1 cellular context compared by ENCODE assay signal in the genomic region with DNA sequence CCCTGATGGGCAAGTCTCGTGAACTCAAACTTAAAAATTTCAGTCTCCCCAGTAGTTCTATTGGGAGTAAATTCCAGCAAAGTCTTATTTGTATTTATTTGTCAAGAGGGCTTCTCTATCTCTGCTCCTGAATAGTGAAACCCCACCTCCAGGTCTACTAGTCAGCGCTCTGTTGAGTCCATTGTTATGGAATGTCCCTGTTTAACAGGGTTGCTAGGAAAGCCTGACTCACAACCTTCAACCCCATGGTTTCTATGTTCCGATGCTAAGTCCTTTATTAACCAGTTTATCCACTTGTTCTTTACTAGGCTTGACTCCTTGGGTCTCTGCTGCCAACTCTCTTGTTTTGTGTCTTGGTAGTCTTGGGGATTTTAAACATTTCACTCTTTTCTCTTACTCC.
TF ChIP-seq lines count a peak whose summit lies in the region.

No MANE protein-coding gene starts in this region.

TF ChIP-seq in GM23338, 12 proteins besides CTCF, POLR2A, EP300 and RAD21 (continued from another document):
- TF ChIP-seq, protein P1, sequence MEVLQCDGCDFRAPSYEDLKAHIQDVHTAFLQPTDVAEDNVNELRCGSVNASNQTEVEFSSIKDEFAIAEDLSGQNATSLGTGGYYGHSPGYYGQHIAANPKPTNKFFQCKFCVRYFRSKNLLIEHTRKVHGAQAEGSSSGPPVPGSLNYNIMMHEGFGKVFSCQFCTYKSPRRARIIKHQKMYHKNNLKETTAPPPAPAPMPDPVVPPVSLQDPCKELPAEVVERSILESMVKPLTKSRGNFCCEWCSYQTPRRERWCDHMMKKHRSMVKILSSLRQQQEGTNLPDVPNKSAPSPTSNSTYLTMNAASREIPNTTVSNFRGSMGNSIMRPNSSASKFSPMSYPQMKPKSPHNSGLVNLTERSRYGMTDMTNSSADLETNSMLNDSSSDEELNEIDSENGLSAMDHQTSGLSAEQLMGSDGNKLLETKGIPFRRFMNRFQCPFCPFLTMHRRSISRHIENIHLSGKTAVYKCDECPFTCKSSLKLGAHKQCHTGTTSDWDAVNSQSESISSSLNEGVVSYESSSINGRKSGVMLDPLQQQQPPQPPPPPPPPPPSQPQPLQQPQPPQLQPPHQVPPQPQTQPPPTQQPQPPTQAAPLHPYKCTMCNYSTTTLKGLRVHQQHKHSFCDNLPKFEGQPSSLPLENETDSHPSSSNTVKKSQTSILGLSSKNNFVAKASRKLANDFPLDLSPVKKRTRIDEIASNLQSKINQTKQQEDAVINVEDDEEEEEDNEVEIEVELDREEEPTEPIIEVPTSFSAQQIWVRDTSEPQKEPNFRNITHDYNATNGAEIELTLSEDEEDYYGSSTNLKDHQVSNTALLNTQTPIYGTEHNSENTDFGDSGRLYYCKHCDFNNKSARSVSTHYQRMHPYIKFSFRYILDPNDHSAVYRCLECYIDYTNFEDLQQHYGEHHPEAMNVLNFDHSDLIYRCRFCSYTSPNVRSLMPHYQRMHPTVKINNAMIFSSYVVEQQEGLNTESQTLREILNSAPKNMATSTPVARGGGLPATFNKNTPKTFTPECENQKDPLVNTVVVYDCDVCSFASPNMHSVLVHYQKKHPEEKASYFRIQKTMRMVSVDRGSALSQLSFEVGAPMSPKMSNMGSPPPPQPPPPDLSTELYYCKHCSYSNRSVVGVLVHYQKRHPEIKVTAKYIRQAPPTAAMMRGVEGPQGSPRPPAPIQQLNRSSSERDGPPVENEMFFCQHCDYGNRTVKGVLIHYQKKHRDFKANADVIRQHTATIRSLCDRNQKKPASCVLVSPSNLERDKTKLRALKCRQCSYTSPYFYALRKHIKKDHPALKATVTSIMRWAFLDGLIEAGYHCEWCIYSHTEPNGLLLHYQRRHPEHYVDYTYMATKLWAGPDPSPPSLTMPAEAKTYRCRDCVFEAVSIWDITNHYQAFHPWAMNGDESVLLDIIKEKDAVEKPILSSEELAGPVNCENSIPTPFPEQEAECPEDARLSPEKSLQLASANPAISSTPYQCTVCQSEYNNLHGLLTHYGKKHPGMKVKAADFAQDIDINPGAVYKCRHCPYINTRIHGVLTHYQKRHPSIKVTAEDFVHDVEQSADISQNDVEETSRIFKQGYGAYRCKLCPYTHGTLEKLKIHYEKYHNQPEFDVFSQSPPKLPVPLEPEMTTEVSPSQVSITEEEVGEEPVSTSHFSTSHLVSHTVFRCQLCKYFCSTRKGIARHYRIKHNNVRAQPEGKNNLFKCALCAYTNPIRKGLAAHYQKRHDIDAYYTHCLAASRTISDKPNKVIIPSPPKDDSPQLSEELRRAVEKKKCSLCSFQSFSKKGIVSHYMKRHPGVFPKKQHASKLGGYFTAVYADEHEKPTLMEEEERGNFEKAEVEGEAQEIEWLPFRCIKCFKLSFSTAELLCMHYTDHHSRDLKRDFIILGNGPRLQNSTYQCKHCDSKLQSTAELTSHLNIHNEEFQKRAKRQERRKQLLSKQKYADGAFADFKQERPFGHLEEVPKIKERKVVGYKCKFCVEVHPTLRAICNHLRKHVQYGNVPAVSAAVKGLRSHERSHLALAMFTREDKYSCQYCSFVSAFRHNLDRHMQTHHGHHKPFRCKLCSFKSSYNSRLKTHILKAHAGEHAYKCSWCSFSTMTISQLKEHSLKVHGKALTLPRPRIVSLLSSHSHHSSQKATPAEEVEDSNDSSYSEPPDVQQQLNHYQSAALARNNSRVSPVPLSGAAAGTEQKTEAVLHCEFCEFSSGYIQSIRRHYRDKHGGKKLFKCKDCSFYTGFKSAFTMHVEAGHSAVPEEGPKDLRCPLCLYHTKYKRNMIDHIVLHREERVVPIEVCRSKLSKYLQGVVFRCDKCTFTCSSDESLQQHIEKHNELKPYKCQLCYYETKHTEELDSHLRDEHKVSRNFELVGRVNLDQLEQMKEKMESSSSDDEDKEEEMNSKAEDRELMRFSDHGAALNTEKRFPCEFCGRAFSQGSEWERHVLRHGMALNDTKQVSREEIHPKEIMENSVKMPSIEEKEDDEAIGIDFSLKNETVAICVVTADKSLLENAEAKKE (CRISPR knock-in tag; IDR thresholded peaks at IDR 0.05): no peak
TF ChIP-seq in GM23338: peak in this region for 0.
